Comparison of ENCODE assay signal across 1 cellular context in the genomic region with DNA sequence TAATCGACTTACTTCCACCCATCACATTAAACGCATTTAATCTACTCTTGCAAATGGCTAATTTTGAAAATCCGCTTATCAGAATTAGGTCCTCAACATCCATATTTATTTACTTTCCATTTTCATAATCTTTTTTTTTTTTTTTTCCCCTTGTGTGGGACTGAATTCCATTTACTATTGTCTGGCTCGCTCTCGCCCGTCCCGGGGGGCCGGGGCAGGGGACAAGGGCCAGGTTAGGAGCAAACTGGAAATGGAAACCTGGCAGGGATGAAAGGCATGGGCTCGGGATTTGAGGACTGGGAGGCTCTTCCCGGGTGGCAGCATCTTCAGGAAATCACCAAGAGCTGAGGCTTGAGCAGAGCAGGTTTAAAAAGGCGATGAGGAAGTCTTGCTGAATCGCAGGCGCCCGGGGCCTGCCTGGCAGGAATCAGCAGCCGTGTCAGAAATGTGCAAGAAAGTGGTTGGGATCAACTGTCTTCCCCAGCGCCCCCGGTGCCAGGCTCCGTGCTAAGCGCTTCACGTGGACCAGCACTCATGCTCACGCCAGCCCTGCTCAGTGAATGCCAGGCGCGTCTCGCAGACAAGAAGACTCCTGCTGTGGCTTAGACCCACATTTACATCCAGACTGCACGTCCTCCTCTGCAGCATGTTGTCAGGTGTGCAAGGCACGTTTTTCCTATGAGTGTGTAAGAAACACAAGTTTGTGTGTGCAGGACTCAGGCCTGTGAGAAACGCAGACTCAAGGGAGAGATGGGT.
TF ChIP-seq lines count a peak whose summit lies in the region.

No MANE protein-coding gene starts in this region.

TF ChIP-seq in SK-N-SH treated with all-trans-retinoic acid at 6 μM for 48 hours, 23 proteins besides CTCF, POLR2A, EP300 and RAD21 (continued from another document):
- TF ChIP-seq CREB5 (CRISPR knock-in tag; IDR thresholded peaks at IDR 0.05; ENCODE audit: low read depth) (no peak), RARB (CRISPR knock-in tag; IDR thresholded peaks at IDR 0.05) (no peak), ZNF8 (CRISPR knock-in tag; IDR thresholded peaks at IDR 0.05) (no peak), PPARA (CRISPR knock-in tag; IDR thresholded peaks at IDR 0.05; ENCODE audit: borderline replicate concordance) (no peak), ZNF70 (CRISPR knock-in tag; IDR thresholded peaks at IDR 0.05) (no peak)
